9 cellular contexts compared by ENCODE assay signal in genomic region chr18:14978962-14979535, GRCh38.
A peak's percentile ranks its signal among the peaks of the same experiment; 100 is the strongest.
DNase-seq lines count a peak whose midpoint lies in the region; ATAC-seq, FAIRE-seq and TF ChIP-seq lines count a peak whose summit lies in the region.
"Had no signal": no experiment of that assay in that cellular context is flagged by ENCODE, and none has a peak within 500 bp of the region (broad histone marks: within the 10 kb centered on the region; RNA-seq: fewer than 3 reads in every experiment).

No MANE protein-coding gene starts in this region.

- H3K27ac ChIP-seq in HCT116 (ENCODE audit: low read depth, low read length) (no peak overlapping the region), SU-DHL-6 (ENCODE audit: low read depth, low read length) (no peak overlapping the region), kidney (ENCODE audit: low read depth in 2 of 2, low read length in 2 of 2) (no peak overlapping the region), aorta (ENCODE audit: low read depth in 1 of 2, low read length in 2 of 2) (no peak overlapping the region), esophagus squamous epithelium (no peak overlapping the region), neural progenitor cell (no peak overlapping the region)

- H3K9me3 ChIP-seq in HCT116 (ENCODE audit: control insufficient read depth in 1 of 2, insufficient read depth in 1 of 2, low read depth in 1 of 2, low read length in 2 of 2) (peaks cover 0 to 5% of the 10 kb centered on the region in 2 experiments; a peak in 1 of 4 replicates), SU-DHL-6 (ENCODE audit: insufficient read depth, low read length) (no peaks in the 10 kb centered on the region), kidney (ENCODE audit: control insufficient read depth in 1 of 2, low read length in 2 of 2) (no peaks in the 10 kb centered on the region), aorta (ENCODE audit: control insufficient read depth, low read length) (no peaks in the 10 kb centered on the region), esophagus squamous epithelium (no peaks in the 10 kb centered on the region), neural progenitor cell (ENCODE audit: low read depth) (peaks cover 5% of the 10 kb centered on the region)

- H3K27ac Mint-ChIP-seq in neural progenitor cell = no peak overlapping the region
- H3K27ac Mint-ChIP-seq: activated B cell treated with CpG ODN at 0.5 μM for 24 hours had no signal

- H3K4me3 ChIP-seq in AG04449 (ENCODE audit: low read depth, low read length) = no peak overlapping the region
- H3K4me3 ChIP-seq in HCT116 (replicated peaks in 1 of 2; ENCODE audit: low read depth in 1 of 2, low read length in 2 of 2) = no peak overlapping the region
- no peak overlapping the region for H3K4me3 ChIP-seq in SU-DHL-6 (ENCODE audit: insufficient read depth, low read length, poor library complexity, severe bottlenecking)
- H3K4me3 ChIP-seq in kidney (ENCODE audit: low read length in 2 of 2) = no peak overlapping the region
- no peak overlapping the region for H3K4me3 ChIP-seq in aorta (ENCODE audit: low read length in 2 of 2)
- no peak overlapping the region for H3K4me3 ChIP-seq in esophagus squamous epithelium
- H3K4me3 ChIP-seq in neural progenitor cell = no peak overlapping the region

- TF ChIP-seq CTCF in AG04449 (IDR thresholded peaks at IDR 0.05; ENCODE audit: insufficient read depth, low read length, missing control alignments) = peak; percentile 39
- TF ChIP-seq CTCF in HCT116 (IDR thresholded peaks at IDR 0.05 in 2 of 3, conservative IDR thresholded peaks at IDR 0.05 in 1 of 3; ENCODE audit: borderline replicate concordance in 1 of 3, insufficient read depth in 1 of 3, low read depth in 2 of 3, low read length in 2 of 3) = peak in 2 of 3 experiments; percentile 33; a peak in 3 of 6 replicates
- peak; percentile 50 for TF ChIP-seq CTCF in SU-DHL-6 (IDR thresholded peaks at IDR 0.05; ENCODE audit: insufficient read depth, low read length, poor library complexity, severe bottlenecking)
- peak; percentile 48 for TF ChIP-seq CTCF in kidney (IDR thresholded peaks at IDR 0.05; ENCODE audit: borderline replicate concordance, extremely low read depth, insufficient read depth)
- TF ChIP-seq CTCF in esophagus squamous epithelium (IDR thresholded peaks at IDR 0.05) = no peak
- no peak for TF ChIP-seq CTCF in neural progenitor cell (IDR thresholded peaks at IDR 0.05)

- no TSS peak for BruUV-seq in HCT116 (replicated peaks; lab: Mats Ljungman, UMichigan)

- TF ChIP-seq POLR2A in HCT116 (IDR thresholded peaks at IDR 0.05; ENCODE audit: borderline replicate concordance, extremely low read depth, insufficient read depth, insufficient read length) (no peak), esophagus squamous epithelium (IDR thresholded peaks at IDR 0.05) (no peak)

- H3K79me2 ChIP-seq in HCT116 (ENCODE audit: insufficient read depth, low read length) (no peaks in the 10 kb centered on the region), SU-DHL-6 (ENCODE audit: insufficient read depth, low read length) (no peaks in the 10 kb centered on the region), neural progenitor cell (ENCODE audit: low read depth) (no peaks in the 10 kb centered on the region)

- DNase-seq in AG04449 (ENCODE audit: low read depth, low spot score) (no peak), HCT116 (ENCODE audit: low read depth, low spot score) (no peak), kidney (no peak), aorta (no peak), esophagus squamous epithelium (lab: John Stamatoyannopoulos, UW) (no peak), neural progenitor cell (ENCODE audit: low spot score) (no peak)
- DNase-seq: activated B cell treated with CpG ODN at 0.5 μM for 24 hours had no signal

- CTCF ChIA-PET in AG04449 (lab: Yijun Ruan, JAX) (no interaction called here), HCT116 (lab: Charles Lee) (no interaction called here)

- H3K4me1 ChIP-seq in HCT116 (ENCODE audit: control insufficient read depth in 1 of 2, insufficient read depth in 2 of 2, low read length in 2 of 2) = no peaks in the 10 kb centered on the region
- no peaks in the 10 kb centered on the region for H3K4me1 ChIP-seq in kidney (ENCODE audit: control insufficient read depth in 1 of 2, insufficient read depth in 1 of 2, low read depth in 1 of 2, low read length in 2 of 2)
- H3K4me1 ChIP-seq in aorta (ENCODE audit: control insufficient read depth in 1 of 2, insufficient read depth in 2 of 2, low read length in 2 of 2) = no peaks in the 10 kb centered on the region
- no peaks in the 10 kb centered on the region for H3K4me1 ChIP-seq in esophagus squamous epithelium
- H3K4me1 ChIP-seq in neural progenitor cell = no peaks in the 10 kb centered on the region

- no peak overlapping the region for H3K9ac ChIP-seq in HCT116 (ENCODE audit: low read length)
- H3K9ac ChIP-seq in SU-DHL-6 (ENCODE audit: low read length) = no peak overlapping the region
- no peak overlapping the region for H3K9ac ChIP-seq in kidney (ENCODE audit: low read length in 2 of 2)
- no peak overlapping the region for H3K9ac ChIP-seq in neural progenitor cell

- no peaks in the 10 kb centered on the region for H4K20me1 ChIP-seq in HCT116 (ENCODE audit: insufficient read depth)
- H4K20me1 ChIP-seq in SU-DHL-6 (ENCODE audit: low read depth, low read length) = no peaks in the 10 kb centered on the region
- no peaks in the 10 kb centered on the region for H4K20me1 ChIP-seq in neural progenitor cell (ENCODE audit: low read depth)

- H3F3A ChIP-seq in SU-DHL-6 (ENCODE audit: insufficient read depth) (no peaks in the 10 kb centered on the region), neural progenitor cell (ENCODE audit: low read depth) (no peaks in the 10 kb centered on the region)

- no peaks in the 10 kb centered on the region for H3K36me3 Mint-ChIP-seq in neural progenitor cell

- H3K27me3 Mint-ChIP-seq in neural progenitor cell (ENCODE audit: insufficient read depth, low read depth) = peaks cover 3% of the 10 kb centered on the region
- H3K27me3 Mint-ChIP-seq: activated B cell treated with CpG ODN at 0.5 μM for 24 hours had no signal

- H2AFZ ChIP-seq in HCT116 (ENCODE audit: low read depth, low read length, poor library complexity, severe bottlenecking) (no peak overlapping the region), SU-DHL-6 (ENCODE audit: low read depth, low read length, severe bottlenecking) (no peak overlapping the region), neural progenitor cell (replicated peaks) (no peak overlapping the region)

- POLR2A ChIA-PET in AG04449 (lab: Yijun Ruan, JAX) = no interaction called here
- POLR2A ChIA-PET in HCT116 (lab: Charles Lee) = no interaction called here

- 22 to 23% methylated on average over 8 of the region's 8 CpGs for WGBS in aorta, 2 donors
- 28 to 33% methylated on average over 8 of the region's 8 CpGs for WGBS in esophagus squamous epithelium, 2 donors

- H3K4me2 ChIP-seq in HCT116 (ENCODE audit: low read length) (no peak overlapping the region), SU-DHL-6 (ENCODE audit: low read depth, low read length, poor library complexity, severe bottlenecking) (no peak overlapping the region), neural progenitor cell (no peak overlapping the region)

- no peak for TF ChIP-seq RAD21 in HCT116 (IDR thresholded peaks at IDR 0.05; ENCODE audit: low read depth)

- ATAC-seq in HCT116 (no peak), HG02623 (IDR thresholded peaks at IDR 0.05; ENCODE audit: unreplicated experiment) (no peak), aorta (ENCODE audit: low FRiP score) (no peak)

- H3K27me3 ChIP-seq in HCT116 (ENCODE audit: insufficient read depth, low read length) (no peaks in the 10 kb centered on the region), SU-DHL-6 (ENCODE audit: low read length) (no peaks in the 10 kb centered on the region), aorta (ENCODE audit: control insufficient read depth in 1 of 2, insufficient read depth in 2 of 2, low read length in 1 of 2) (no peaks in the 10 kb centered on the region), esophagus squamous epithelium (no peaks in the 10 kb centered on the region), neural progenitor cell (no peaks in the 10 kb centered on the region)

- no peaks in the 10 kb centered on the region for H3K4me1 Mint-ChIP-seq in neural progenitor cell
- H3K4me1 Mint-ChIP-seq: activated B cell treated with CpG ODN at 0.5 μM for 24 hours had no signal

- H3K4me3 Mint-ChIP-seq in neural progenitor cell = no peak overlapping the region
- H3K4me3 Mint-ChIP-seq: activated B cell treated with CpG ODN at 0.5 μM for 24 hours had no signal

- peaks cover 52% of the 10 kb centered on the region for H3K9me3 Mint-ChIP-seq in neural progenitor cell

- H3K36me3 ChIP-seq in HCT116 (ENCODE audit: control insufficient read depth in 1 of 2, insufficient read depth in 2 of 2, low read length in 2 of 2) = no peaks in the 10 kb centered on the region
- H3K36me3 ChIP-seq in SU-DHL-6 (ENCODE audit: low read length) = no peaks in the 10 kb centered on the region
- no peaks in the 10 kb centered on the region for H3K36me3 ChIP-seq in kidney (ENCODE audit: control insufficient read depth in 1 of 2, insufficient read depth in 2 of 2, low read length in 2 of 2)
- H3K36me3 ChIP-seq in aorta (ENCODE audit: control insufficient read depth in 1 of 2, insufficient read depth in 2 of 2, low read length in 1 of 2) = no peaks in the 10 kb centered on the region
- H3K36me3 ChIP-seq in esophagus squamous epithelium = no peaks in the 10 kb centered on the region
- no peaks in the 10 kb centered on the region for H3K36me3 ChIP-seq in neural progenitor cell

- RAD21 ChIA-PET in HCT116 (lab: Charles Lee; ENCODE audit: low non-redundant PET in 1 of 2, low total read pairs in 2 of 2, uncharacterized antibody in 2 of 2, unreplicated experiment in 2 of 2) = no interaction called here

- intact Hi-C loops in HCT116 (cut with micrococcal nuclease) (no loop called here), kidney (cut with DNase I) (no loop called here), aorta (cut with DNase I) (no loop called here), esophagus squamous epithelium (cut with DNase I) (no loop called here)

- H3K9me2 ChIP-seq in HCT116 (ENCODE audit: insufficient read depth) (no peaks in the 10 kb centered on the region), SU-DHL-6 (replicated peaks; ENCODE audit: insufficient read depth, low read length) (no peaks in the 10 kb centered on the region)

- FAIRE-seq in kidney (lab: Jason Lieb, UNC) = no peak

TF ChIP-seq in HCT116, 20 proteins besides CTCF, POLR2A, EP300 and RAD21:
- TF ChIP-seq FOSL1 (IDR thresholded peaks at IDR 0.05; ENCODE audit: low read depth) = no peak
- TF ChIP-seq POLR2AphosphoS5 (IDR thresholded peaks at IDR 0.05; ENCODE audit: low read depth, low read length) = no peak
- no peak for TF ChIP-seq CBX3 (IDR thresholded peaks at IDR 0.05; ENCODE audit: low read depth)
- no peak for TF ChIP-seq TCF7L2 (IDR thresholded peaks at IDR 0.05; ENCODE audit: borderline replicate concordance, extremely low read depth, insufficient read depth, insufficient read length)
- TF ChIP-seq EZH2 (IDR thresholded peaks at IDR 0.05) = no peak
- no peak for TF ChIP-seq SRF (IDR thresholded peaks at IDR 0.05; ENCODE audit: low read depth)
- TF ChIP-seq JUND (IDR thresholded peaks at IDR 0.05) = no peak
- TF ChIP-seq ZNF274 (IDR thresholded peaks at IDR 0.05; ENCODE audit: low read depth, low read length) = no peak

Comparison
In these comparisons a context has a peak if more than half of its experiments do, and no peak if none do; other contexts are left out.
1. CTCF ChIP-seq: peak in AG04449 (single experiment), HCT116 (2 of 3), SU-DHL-6 (single experiment) and kidney (single experiment); none in esophagus squamous epithelium (0 of 6) and neural progenitor cell (single experiment).